Comparison of ENCODE assay signal across 15 cellular contexts in genomic region chr9:72675586-72675985, GRCh38.
DNase-seq lines count a peak whose midpoint lies in the region; ATAC-seq and TF ChIP-seq lines count a peak whose summit lies in the region.
"Had no signal": no experiment of that assay in that cellular context is flagged by ENCODE, and none has a peak within 500 bp of the region (broad histone marks: within the 10 kb centered on the region; RNA-seq: fewer than 3 reads in every experiment).

No MANE protein-coding gene starts in this region.

- peak overlapping the region; percentile 5 for H3K4me2 ChIP-seq in mammary epithelial cell (ENCODE audit: insufficient read depth, low read depth, low read length)

- CTCF ChIA-PET in mammary epithelial cell (lab: Charles Lee; ENCODE audit: low non-redundant PET) = interaction anchor here (0.6 to 0.7 kb wide), 2 partner anchors 147 to 1546 kb away, joined by 4 to 13 read pairs; no protein-coding TSS in a partner anchor

- DNase-seq in COR-L47 (lab: John Stamatoyannopoulos, UW) (peak; percentile 93), NCI-H1436 (lab: John Stamatoyannopoulos, UW) (peak; percentile 17), mammary epithelial cell (peak; percentile 69), kidney tubule cell (ENCODE audit: low spot score) (peak; percentile 55), ureter (ENCODE audit: low spot score) (no peak), NCI-H345 (lab: John Stamatoyannopoulos, UW) (no peak)
- DNase-seq in stimulated activated CD4-positive, alpha-beta T cell treated with anti-CD3 and anti-CD28 coated beads, Interleukin-4, amount 100 ng/mL, for 4 hours = no peak
- DNase-seq: activated CD4-positive, alpha-beta memory T cell treated with anti-CD3 and anti-CD28 coated beads for 36 hours; activated naive CD4-positive, alpha-beta T cell treated with anti-CD3 and anti-CD28 coated beads for 36 hours; DMS79 treated with DMSO at 0.1 percent for 48 hours; IMR-90; NCI-H526; SHP77; transverse colon had no signal

- H4K20me1 ChIP-seq in mammary epithelial cell (ENCODE audit: insufficient read depth, low read length) = no peaks in the 10 kb centered on the region

- H3K79me2 ChIP-seq in mammary epithelial cell (ENCODE audit: insufficient read depth, low read length) = no peaks in the 10 kb centered on the region

- BruUV-seq in mammary epithelial cell (replicated peaks; lab: Mats Ljungman, UMichigan) = no TSS peak

- TF ChIP-seq CTCF in mammary epithelial cell (conservative IDR thresholded peaks at IDR 0.05 in 1 of 2, IDR thresholded peaks at IDR 0.05 in 1 of 2; ENCODE audit: extremely low read depth in 1 of 2, insufficient read depth in 1 of 2, low read depth in 1 of 2, low read length in 2 of 2) = no peak

- in situ Hi-C loops in mammary epithelial cell (cut with MboI; ENCODE audit: low sequenced_read_pairs in 2 of 2) = no loop called here

- dilution Hi-C loops in mammary epithelial cell (cut with HindIII; ENCODE audit: low sequenced_read_pairs) = no loop called here

- no peaks in the 10 kb centered on the region for H3K36me3 ChIP-seq in mammary epithelial cell (ENCODE audit: insufficient read depth, low read length)
- H3K36me3 ChIP-seq: transverse colon had no signal

- intact Hi-C loops in mammary epithelial cell (cut with micrococcal nuclease) = no loop called here

- 25% methylated on average over 1 of the region's 1 CpG for WGBS in mammary epithelial cell (ENCODE audit: low coverage, missing lambda C conversion rate)

- ATAC-seq in GM18868 (IDR thresholded peaks at IDR 0.05; ENCODE audit: unreplicated experiment) = no peak

- no peak overlapping the region for H3K9ac ChIP-seq in mammary epithelial cell (ENCODE audit: insufficient read depth, low read length)

- no peaks in the 10 kb centered on the region for H3K9me3 ChIP-seq in mammary epithelial cell (replicated peaks; ENCODE audit: insufficient read depth, low read length)
- H3K9me3 ChIP-seq: transverse colon had no signal

- H3K4me1 ChIP-seq in mammary epithelial cell (ENCODE audit: insufficient read depth, low read length) = peaks cover 22% of the 10 kb centered on the region
- H3K4me1 ChIP-seq: transverse colon had no signal

- H3K27ac ChIP-seq in mammary epithelial cell (ENCODE audit: insufficient read depth, low read depth, low read length) = peak overlapping the region; percentile 0
- H3K27ac ChIP-seq: transverse colon had no signal

- H2AFZ ChIP-seq in mammary epithelial cell (ENCODE audit: low read depth, low read length) = peak overlapping the region; percentile 61

- H3K27me3 ChIP-seq in mammary epithelial cell (ENCODE audit: insufficient read depth, low read length) = no peaks in the 10 kb centered on the region
- H3K27me3 ChIP-seq: transverse colon had no signal

- no peak overlapping the region for H3K4me3 ChIP-seq in mammary epithelial cell (replicated peaks in 1 of 3; ENCODE audit: insufficient read depth in 1 of 3, low read depth in 2 of 3, low read length in 3 of 3)
- H3K4me3 ChIP-seq: transverse colon had no signal

Comparison
In these comparisons a context has a peak if more than half of its experiments do, and no peak if none do; other contexts are left out.
1. DNase-seq: peak in COR-L47 (single experiment), NCI-H1436 (single experiment), mammary epithelial cell (single experiment) and kidney tubule cell (single experiment); none in ureter (single experiment), NCI-H345 (single experiment) and stimulated activated CD4-positive, alpha-beta T cell treated with anti-CD3 and anti-CD28 coated beads, Interleukin-4, amount 100 ng/mL, for 4 hours (0 of 2).